In genomic region chr6:46149066-46149465, GRCh38 we compare ENCODE assay signal across 5 cellular contexts. TPM values are rescaled to one million over a fixed set of nuclear protein-coding genes. Genes with fewer than 3 reads are reported as not detected.
"Had no signal": no experiment of that assay in that cellular context is flagged by ENCODE, and none has a peak within 500 bp of the region (broad histone marks: within the 10 kb centered on the region; RNA-seq: fewer than 3 reads in every experiment).

No MANE protein-coding gene starts in this region.

RNA-seq across cellular contexts. Expression of gene ENPP5, which starts 21.7 kb away (rescaled TPM):
- total RNA-seq: activated CD4-positive, alpha-beta memory T cell treated with anti-CD3 and anti-CD28 coated beads, Interleukin-2, amount 10 ng/mL, durations not matched to agents 7 days and 5 days; activated CD4-positive, alpha-beta T cell treated with anti-CD3 and anti-CD28 coated beads, Interleukin-2, amount 10 ng/mL, durations not matched to agents 24 days and 14 days; activated CD8-positive, alpha-beta T cell treated with anti-CD3 and anti-CD28 coated beads, Interleukin-2, amount 10 ng/mL, durations not matched to agents 7 days and 5 days; T-helper 1 cell treated with Interleukin-12 subunit alpha and Interleukin-12 subunit beta and Interleukin-4 antibody, amounts not matched to agents 30 ng/mL and 1 ng/mL, for 36 hours; T-helper 2 cell treated with Interferon-gamma antibody and Interleukin-4, amounts not matched to agents 100 ng/mL and 5 ng/mL, for 36 hours had no signal
